Comparison of ENCODE assay signal across 30 cellular contexts in genomic region chr6:7993399-7993798, GRCh38.
"Had no signal": no experiment of that assay in that cellular context is flagged by ENCODE, and none has a peak within 500 bp of the region (broad histone marks: within the 10 kb centered on the region; RNA-seq: fewer than 3 reads in every experiment).

No MANE protein-coding gene starts in this region.

- ATAC-seq: naive thymus-derived CD8-positive, alpha-beta T cell; natural killer cell treated with Interleukin-12 subunit alpha and Interleukin-12 subunit beta and Interleukin-15 and Interleukin-18, amount 100 ng/mL, for 72 hours; psoas muscle; stimulated activated memory B cell treated with anti-CD40 and anti-IgM and Interleukin-4, amounts not matched to agents 10 μg/mL and 1 μg/mL and 100 μg/mL, for 72 hours; stimulated activated naive CD8-positive, alpha-beta T cell treated with anti-CD3 and anti-CD28 coated beads, Interleukin-15, amount 100 ng/mL, for 72 hours; stimulated activated naive CD8-positive, alpha-beta T cell treated with anti-CD3 and anti-CD28 coated beads, Interleukin-15, Interleukin-2, amounts not matched to agents 100 U/mL and 50 U/mL, for 24 hours; upper lobe of right lung had no signal

- H3K79me2 ChIP-seq: parathyroid adenoma had no signal

- H3K4me3 ChIP-seq: ovary, psoas muscle, right lobe of liver, sigmoid colon, spleen, suprapubic skin, testis, tibial artery, transverse colon, upper lobe of right lung, uterus had no signal

- H3K9me3 ChIP-seq: neutrophil, ovary, right lobe of liver, sigmoid colon, suprapubic skin, testis, tibial artery, transverse colon, upper lobe of right lung, uterus had no signal

- H2AFZ ChIP-seq: parathyroid adenoma had no signal

- H3K9ac ChIP-seq: parathyroid adenoma had no signal

- DNase-seq: naive thymus-derived CD8-positive, alpha-beta T cell; nephron progenitor cell; nucleus accumbens; ovary; posterior cingulate gyrus; psoas muscle; right cardiac atrium; right lobe of liver; sigmoid colon; small intestine; spleen; stimulated activated CD4-positive, alpha-beta T cell treated with anti-CD3 and anti-CD28 coated beads, Interleukin-12 subunit alpha, Interleukin-12 subunit beta, amount 100 ng/mL, for 4 hours; stimulated activated CD4-positive, alpha-beta T cell treated with anti-CD3 and anti-CD28 coated beads, Interleukin-1b, Interleukin-23, amount 100 ng/mL, for 48 hours; stimulated activated CD4-positive, alpha-beta T cell treated with anti-CD3 and anti-CD28 coated beads, Interleukin-4, amount 100 ng/mL, for 1 hour; stimulated activated CD4-positive, alpha-beta T cell treated with anti-CD3 and anti-CD28 coated beads, Interleukin-4, amount 100 ng/mL, for 4 hours; stimulated activated CD8-positive, alpha-beta memory T cell treated with anti-CD3 and anti-CD28 coated beads, Interleukin-4, amount 100 ng/mL, for 48 hours; stimulated activated naive CD4-positive, alpha-beta T cell; stimulated activated naive CD8-positive, alpha-beta T cell treated with anti-CD3 and anti-CD28 coated beads, Interleukin-15, amount 100 ng/mL, for 72 hours; stimulated activated naive CD8-positive, alpha-beta T cell treated with anti-CD3 and anti-CD28 coated beads, Interleukin-15, Interleukin-2, amounts not matched to agents 100 U/mL and 50 U/mL, for 24 hours; substantia nigra; testis; tibial artery; transverse colon; upper lobe of right lung; uterus had no signal

- H3K27me3 ChIP-seq: neutrophil, ovary, right lobe of liver, spleen, suprapubic skin, testis, tibial artery, transverse colon, upper lobe of right lung, uterus had no signal

- H3K27ac ChIP-seq: neutrophil, ovary, parathyroid adenoma, psoas muscle, right lobe of liver, spleen, suprapubic skin, testis, tibial artery, upper lobe of right lung had no signal

- H3K36me3 ChIP-seq: neutrophil, ovary, right lobe of liver, sigmoid colon, spleen, suprapubic skin, tibial artery, transverse colon, upper lobe of right lung, uterus had no signal

- FAIRE-seq: small intestine had no signal

- H3K4me1 ChIP-seq: parathyroid adenoma, psoas muscle, right lobe of liver, testis, tibial artery, uterus had no signal
